Comparison of ENCODE assay signal across 17 cellular contexts in genomic region chr13:93235258-93236015, GRCh38. TPM values are rescaled to one million over a fixed set of nuclear protein-coding genes. Genes with fewer than 3 reads are reported as not detected.
A peak's percentile ranks its signal among the peaks of the same experiment; 100 is the strongest.
DNase-seq lines count a peak whose midpoint lies in the region; ATAC-seq, FAIRE-seq and TF ChIP-seq lines count a peak whose summit lies in the region.
"Had no signal": no experiment of that assay in that cellular context is flagged by ENCODE, and none has a peak within 500 bp of the region (broad histone marks: within the 10 kb centered on the region; RNA-seq: fewer than 3 reads in every experiment).

No MANE protein-coding gene starts in this region.

- H3K27me3 ChIP-seq in KMS-11 (ENCODE audit: insufficient read depth, low read depth) (no peaks in the 10 kb centered on the region), mesenchymal stem cell (ENCODE audit: control insufficient read depth in 1 of 2, insufficient read depth in 1 of 2, low read length in 2 of 2) (no peaks in the 10 kb centered on the region)
- H3K27me3 ChIP-seq: colonic mucosa, spleen had no signal

- H3K79me2 ChIP-seq in KMS-11 (ENCODE audit: insufficient read depth, low read depth): peaks cover 28% of the 10 kb centered on the region

- peaks cover 30% of the 10 kb centered on the region for H3K9me3 ChIP-seq in mesenchymal stem cell (ENCODE audit: control insufficient read depth, low read length)
- H3K9me3 ChIP-seq: colonic mucosa, pancreas had no signal

- H2BK5ac ChIP-seq in mesenchymal stem cell (ENCODE audit: low read depth, low read length, poor library complexity, severe bottlenecking): no peak overlapping the region

- no peak overlapping the region for H2AK5ac ChIP-seq in mesenchymal stem cell (ENCODE audit: low read length, severe bottlenecking)

- no peaks in the 10 kb centered on the region for H4K20me1 ChIP-seq in KMS-11 (ENCODE audit: insufficient read depth)

- H3K36me3 ChIP-seq in KMS-11 (ENCODE audit: insufficient read depth) (no peaks in the 10 kb centered on the region), mesenchymal stem cell (ENCODE audit: control insufficient read depth in 1 of 2, insufficient read depth in 2 of 2, low read depth in 1 of 2, low read length in 2 of 2) (peaks cover 0 to 4% of the 10 kb centered on the region in 2 experiments)
- H3K36me3 ChIP-seq: colonic mucosa, pancreas, spleen had no signal

- no peak overlapping the region for H2BK15ac ChIP-seq in mesenchymal stem cell (ENCODE audit: low read depth, poor library complexity, severe bottlenecking)

- H3K4me3 ChIP-seq in KMS-11 (IDR thresholded peaks at IDR 0.05; ENCODE audit: insufficient read depth, low read depth, low read length) (no peak overlapping the region), choroid plexus epithelial cell (ENCODE audit: low read depth, low read length) (no peak overlapping the region), mesenchymal stem cell (ENCODE audit: insufficient read depth in 1 of 2, low read depth in 1 of 2, low read length in 2 of 2) (peak overlapping the region in 1 of 2 experiments; percentile 38)
- H3K4me3 ChIP-seq: colonic mucosa, pancreas, spleen had no signal

- H3K9ac ChIP-seq in KMS-11: no peak overlapping the region
- H3K9ac ChIP-seq in mesenchymal stem cell (ENCODE audit: low read length): peak overlapping the region; percentile 66

- peaks cover 19% of the 10 kb centered on the region for H3K79me1 ChIP-seq in mesenchymal stem cell (replicated peaks; ENCODE audit: low read length, poor library complexity, severe bottlenecking)

- no peak overlapping the region for H4K91ac ChIP-seq in mesenchymal stem cell (ENCODE audit: low read length)

- ATAC-seq in GM21576 (IDR thresholded peaks at IDR 0.05; ENCODE audit: unreplicated experiment): no peak
- no peak for ATAC-seq in GM18909 (IDR thresholded peaks at IDR 0.05; ENCODE audit: poor library complexity, unreplicated experiment)
- ATAC-seq: left colon had no signal

- no peak overlapping the region for H2BK12ac ChIP-seq in mesenchymal stem cell (ENCODE audit: low read length in 2 of 2)

- H3K4me1 ChIP-seq in KMS-11 (ENCODE audit: low read depth, poor library complexity, severe bottlenecking) (peaks cover 53% of the 10 kb centered on the region), mesenchymal stem cell (ENCODE audit: control insufficient read depth, insufficient read depth, low read depth, low read length) (peaks cover 4% of the 10 kb centered on the region)
- H3K4me1 ChIP-seq: colonic mucosa, spleen had no signal

- no peak for FAIRE-seq in HTR-8/SVneo (lab: Jason Lieb, UNC)
- FAIRE-seq: pancreas had no signal

- H4K8ac ChIP-seq in mesenchymal stem cell (ENCODE audit: low read length): no peak overlapping the region

- H3K4me2 ChIP-seq in KMS-11 (0 out of 2 replicates have a peak overlapping the region, but pooled peaks have one; percentile 15), mesenchymal stem cell (ENCODE audit: low read length, poor library complexity, severe bottlenecking) (no peak overlapping the region)

- peak; percentile 38 for DNase-seq in AG08395 (ENCODE audit: low spot score)
- DNase-seq in choroid plexus epithelial cell (ENCODE audit: low read depth): peak; percentile 85
- peak; percentile 49 for DNase-seq in mesenchymal stem cell
- DNase-seq in HTR-8/SVneo (ENCODE audit: insufficient read length, low spot score): no peak
- no peak for DNase-seq in activated CD4-positive, alpha-beta T cell treated with anti-CD3 and anti-CD28 coated beads, Interleukin-2, amount 50 U/mL, for 4 hours
- DNase-seq: activated CD8-positive, alpha-beta memory T cell treated with anti-CD3 and anti-CD28 coated beads for 24 hours; colonic mucosa; hippocampal formation; left colon; NCI-H2029; pancreas; spleen; SW 1271 had no signal

- TF ChIP-seq CTCF in KMS-11 (conservative IDR thresholded peaks at IDR 0.05; ENCODE audit: low read depth, low read length) (no peak), choroid plexus epithelial cell (conservative IDR thresholded peaks at IDR 0.05; ENCODE audit: low read depth, low read length) (no peak)

- H3K27ac ChIP-seq in KMS-11 (no peak overlapping the region), mesenchymal stem cell (ENCODE audit: low read length, poor library complexity, severe bottlenecking) (no peak overlapping the region)
- H3K27ac ChIP-seq: colonic mucosa, pancreas, spleen, VCaP had no signal

- H3K23ac ChIP-seq in mesenchymal stem cell (ENCODE audit: low read length in 2 of 2): no peak overlapping the region

- H2BK120ac ChIP-seq in mesenchymal stem cell (ENCODE audit: low read depth, low read length): no peak overlapping the region

- WGBS in mesenchymal stem cell: 84% methylated on average over 2 of the region's 2 CpGs

- H3K14ac ChIP-seq in mesenchymal stem cell (ENCODE audit: low read length in 2 of 2): no peak overlapping the region

- H2AFZ ChIP-seq in KMS-11 (ENCODE audit: low read depth) (no peak overlapping the region), mesenchymal stem cell (ENCODE audit: low read depth, low read length) (no peak overlapping the region)

- H3K4ac ChIP-seq in mesenchymal stem cell (ENCODE audit: low read depth in 1 of 2, low read length in 2 of 2): peak overlapping the region in 1 of 2 experiments; percentile 67

- H3K18ac ChIP-seq in mesenchymal stem cell (ENCODE audit: low read depth in 1 of 2, low read length in 2 of 2): no peak overlapping the region

RNA-seq across cellular contexts. Expression of gene GPC6, which starts 8.8 kb away (rescaled TPM):
- 61.0 TPM for polyA plus RNA-seq in mesenchymal stem cell (2013, experiment 1 of 2)
- polyA plus RNA-seq in mesenchymal stem cell (2013, experiment 2 of 2): 61.3 TPM

Comparison
In these comparisons a context has a peak if more than half of its experiments do, and no peak if none do; other contexts are left out.
1. DNase-seq: peak in AG08395 (single experiment), choroid plexus epithelial cell (single experiment) and mesenchymal stem cell (single experiment); none in HTR-8/SVneo (single experiment) and activated CD4-positive, alpha-beta T cell treated with anti-CD3 and anti-CD28 coated beads, Interleukin-2, amount 50 U/mL, for 4 hours (0 of 2).